ENCODE assay signal across 8 cellular contexts in the genomic region with DNA sequence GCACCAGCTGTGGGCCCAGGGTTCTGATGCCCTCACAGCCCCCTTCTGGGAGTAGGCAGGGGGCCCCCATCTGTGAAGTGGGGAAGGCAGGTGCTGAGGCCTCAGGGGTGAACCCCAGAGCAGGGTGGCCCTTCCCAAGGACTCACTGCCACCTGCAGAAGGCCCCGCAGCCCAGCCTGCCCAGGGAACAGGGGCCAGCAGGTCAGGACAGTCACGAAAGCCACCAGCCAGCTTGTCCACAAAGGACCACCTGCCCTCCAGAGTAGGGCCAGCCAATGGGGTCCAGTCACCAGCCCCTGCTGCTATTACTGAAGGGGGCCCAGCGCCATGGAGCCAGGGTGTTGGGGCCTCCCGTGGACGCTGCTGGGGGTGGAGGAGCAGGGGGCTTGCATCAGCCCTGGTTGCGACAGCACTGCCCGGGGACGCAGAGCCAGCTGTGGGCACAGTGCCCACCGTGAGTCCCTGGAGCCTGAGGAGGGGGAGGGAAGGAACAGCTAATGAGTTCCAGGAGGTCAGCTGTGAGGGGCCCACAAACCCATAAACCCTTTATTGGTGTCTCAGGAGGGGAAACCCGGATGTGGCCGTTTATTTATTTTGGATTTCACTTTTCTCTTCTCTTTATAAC. TPM values are rescaled to one million over a fixed set of nuclear protein-coding genes. Genes with fewer than 3 reads are reported as not detected.
DNase-seq lines count a peak whose midpoint lies in the region; ATAC-seq and TF ChIP-seq lines count a peak whose summit lies in the region.

No MANE protein-coding gene starts in this region.

- no peak overlapping the region for H3K4me3 ChIP-seq in adrenal gland
- no peak overlapping the region for H3K4me3 ChIP-seq in right cardiac atrium (ENCODE audit: low read length)
- no peak overlapping the region for H3K4me3 ChIP-seq in tibial artery

- TF ChIP-seq POLR2A in adrenal gland (IDR thresholded peaks at IDR 0.05), result no peak

- ATAC-seq in right cardiac atrium (peak; percentile 26 to 31), HG02763 (IDR thresholded peaks at IDR 0.05; ENCODE audit: unreplicated experiment) (no peak), HG03039 (IDR thresholded peaks at IDR 0.05; ENCODE audit: unreplicated experiment) (no peak)

- intact Hi-C loops in adrenal gland (cut with DNase I) (loop anchor here in 1 of 2 donors (10.0 kb wide), 1 partner anchor 132 kb away; no protein-coding TSS in a partner anchor), right cardiac atrium (cut with DNase I) (loop anchor here in 1 of 4 donors (10.0 kb wide), 1 partner anchor 132 kb away; no protein-coding TSS in a partner anchor), tibial artery (cut with DNase I; ENCODE audit: low total_unique reads) (no loop called here)

- H3K27ac ChIP-seq in adrenal gland (no peak overlapping the region), right cardiac atrium (ENCODE audit: low read length) (no peak overlapping the region), tibial artery (peak overlapping the region in 1 of 2 donors; percentile 30)

- peak; percentile 62 for DNase-seq in SIG-M5 treated with dmso at 0.1 percent for 504 hours (lab: John Stamatoyannopoulos, UW; ENCODE audit: unreplicated experiment)
- DNase-seq in SIG-M5 (lab: John Stamatoyannopoulos, UW), result no peak
- peak in 6 of 7 donors; percentile 8 to 30 (median 21) for DNase-seq in adrenal gland
- peak; percentile 79 to 89 (median 88) for DNase-seq in right cardiac atrium
- peak; percentile 68 to 89 for DNase-seq in tibial artery
- DNase-seq in NCI-H146 (lab: John Stamatoyannopoulos, UW), result no peak

- H3K9me3 ChIP-seq in adrenal gland (replicated peaks in 1 of 3), result peaks cover 0 to 4% (median 0%) of the 10 kb centered on the region in 3 donors
- H3K9me3 ChIP-seq in right cardiac atrium (ENCODE audit: control insufficient read depth, low read length), result no peaks in the 10 kb centered on the region
- peaks cover 0 to 15% (median 9%) of the 10 kb centered on the region in 3 donors for H3K9me3 ChIP-seq in tibial artery

- H3K27me3 ChIP-seq in adrenal gland, result no peaks in the 10 kb centered on the region
- H3K27me3 ChIP-seq in right cardiac atrium (ENCODE audit: control insufficient read depth, insufficient read depth), result no peaks in the 10 kb centered on the region
- H3K27me3 ChIP-seq in tibial artery, result peaks cover 0 to 41% of the 10 kb centered on the region in 2 donors

- H3K4me1 ChIP-seq in adrenal gland (replicated peaks in 1 of 2) (peaks cover 3 to 19% of the 10 kb centered on the region in 2 donors), right cardiac atrium (ENCODE audit: control insufficient read depth, insufficient read depth, low read length) (peaks cover 4% of the 10 kb centered on the region), tibial artery (peaks cover 0 to 39% (median 31%) of the 10 kb centered on the region in 4 donors)

- TF ChIP-seq CTCF in adrenal gland (IDR thresholded peaks at IDR 0.05) (no peak), tibial artery (IDR thresholded peaks at IDR 0.05) (no peak)

- WGBS in adrenal gland, 4 donors, result 26 to 59% (median 55%) methylated on average over 2 to 11 of the region's 11 CpGs
- WGBS in right cardiac atrium, result 39% methylated on average over 11 of the region's 11 CpGs

- H3K36me3 ChIP-seq in adrenal gland (replicated peaks in 1 of 2) (no peaks in the 10 kb centered on the region), tibial artery (no peaks in the 10 kb centered on the region)

RNA-seq across cellular contexts. Expression of a gene that starts 11.5 kb away (rescaled TPM):
- total RNA-seq in adrenal gland, result 10 to 100 TPM; 12.5 to 59.5 (median 31.2) TPM
- polyA plus RNA-seq in adrenal gland, result 10 to 100 TPM in 2 of 3 donors, 1 to 10 TPM in 1; 3.1 to 27.5 (median 17.7) TPM
- 10 to 100 TPM; 13.8 to 19.2 (median 16.8) TPM for total RNA-seq in right cardiac atrium
- polyA plus RNA-seq in right cardiac atrium, result 6.7 TPM

Comparison
In these comparisons a context has a peak if more than half of its experiments do, and no peak if none do; other contexts are left out.
1. DNase-seq: peak in SIG-M5 treated with dmso at 0.1 percent for 504 hours (single experiment), adrenal gland (6 of 7), right cardiac atrium (3 of 3) and tibial artery (2 of 2); none in SIG-M5 (single experiment) and NCI-H146 (single experiment).
2. ATAC-seq: peak in right cardiac atrium (2 of 2); none in HG02763 (single experiment) and HG03039 (single experiment).